ENCODE assay signal across 8 cellular contexts in genomic region chr5:10528056-10528816, GRCh38. TPM values are rescaled to one million over a fixed set of nuclear protein-coding genes. Genes with fewer than 3 reads are reported as not detected.
DNase-seq lines count a peak whose midpoint lies in the region; ATAC-seq and TF ChIP-seq lines count a peak whose summit lies in the region.
"Had no signal": no experiment of that assay in that cellular context is flagged by ENCODE, and none has a peak within 500 bp of the region (broad histone marks: within the 10 kb centered on the region; RNA-seq: fewer than 3 reads in every experiment).

No MANE protein-coding gene starts in this region.

- POLR2A ChIA-PET in T-cell (lab: Charles Lee), result no interaction called here

- peaks cover 27% of the 10 kb centered on the region for H3K4me1 ChIP-seq in osteoblast (ENCODE audit: insufficient read depth, low read length)
- H3K4me1 ChIP-seq: Peyer's patch had no signal

- H3K36me3 Mint-ChIP-seq in T-cell, result peaks cover 1% of the 10 kb centered on the region

- no peaks in the 10 kb centered on the region for H3K9me3 ChIP-seq in osteoblast (ENCODE audit: low read depth, low read length)
- H3K9me3 ChIP-seq: Peyer's patch had no signal

- peak; percentile 45 for DNase-seq in GM12865 (ENCODE audit: low read depth)
- DNase-seq in NCI-H1694 (lab: John Stamatoyannopoulos, UW), result peak; percentile 83
- no peak for DNase-seq in astrocyte of the cerebellum (ENCODE audit: low read depth)
- DNase-seq in osteoblast (ENCODE audit: insufficient read length, low spot score, missing footprints), result no peak
- DNase-seq in epidermal melanocyte (ENCODE audit: insufficient read length, low spot score), result no peak
- DNase-seq in T-cell, result no peak
- DNase-seq in SKM-1 (lab: John Stamatoyannopoulos, UW; ENCODE audit: unreplicated experiment), result no peak

- H2AFZ ChIP-seq in osteoblast (ENCODE audit: low read length), result peak overlapping the region; percentile 52

- in situ Hi-C loops in astrocyte of the cerebellum (cut with HindIII; ENCODE audit: low sequenced_read_pairs), result no loop called here

- no peaks in the 10 kb centered on the region for H3K4me1 Mint-ChIP-seq in T-cell

- H3K79me2 ChIP-seq in osteoblast (ENCODE audit: insufficient read depth, low read length), result no peaks in the 10 kb centered on the region

- peak overlapping the region; percentile 10 for H3K27ac ChIP-seq in osteoblast (ENCODE audit: low read depth, low read length)
- H3K27ac ChIP-seq: Peyer's patch had no signal

- CTCF ChIA-PET in T-cell (lab: Charles Lee), result interaction anchor here in 1 of 2 donors (0.6 kb wide), 2 partner anchors 15 to 19 kb away, joined by 3 read pairs; no protein-coding TSS in a partner anchor

- H3K4me3 Mint-ChIP-seq in T-cell, result no peak overlapping the region

- no peak overlapping the region for H3K4me3 ChIP-seq in GM12865 (ENCODE audit: low read depth, low read length)
- H3K4me3 ChIP-seq in astrocyte of the cerebellum (ENCODE audit: low read depth, low read length), result no peak overlapping the region
- no peak overlapping the region for H3K4me3 ChIP-seq in osteoblast (ENCODE audit: insufficient read depth, low read length)
- H3K4me3 ChIP-seq: Peyer's patch had no signal

- peak overlapping the region; percentile 37 for H3K4me2 ChIP-seq in osteoblast (ENCODE audit: insufficient read depth, low read length)

- no peak for ATAC-seq in T-cell (replicated peaks in 1 of 4)

- H3K36me3 ChIP-seq in osteoblast (ENCODE audit: insufficient read depth, low read length), result no peaks in the 10 kb centered on the region
- H3K36me3 ChIP-seq: Peyer's patch had no signal

- H3K27ac Mint-ChIP-seq in T-cell, result no peak overlapping the region

- no peak for TF ChIP-seq CTCF in GM12865 (IDR thresholded peaks at IDR 0.05; ENCODE audit: insufficient read depth, low read depth, low read length, missing control alignments)
- TF ChIP-seq CTCF in astrocyte of the cerebellum (IDR thresholded peaks at IDR 0.05; ENCODE audit: low read depth, low read length, missing control alignments), result peak; percentile 27
- no peak for TF ChIP-seq CTCF in osteoblast (IDR thresholded peaks at IDR 0.05; ENCODE audit: extremely low read depth, low read depth, low read length)

- H4K20me1 ChIP-seq in osteoblast (ENCODE audit: insufficient read depth, low read length), result no peaks in the 10 kb centered on the region

- H3K9me3 Mint-ChIP-seq in T-cell, result peaks cover 0 to under 1% (median 0%) of the 10 kb centered on the region in 3 donors

- no peaks in the 10 kb centered on the region for H3K27me3 ChIP-seq in osteoblast (ENCODE audit: insufficient read depth, low read length)
- H3K27me3 ChIP-seq: Peyer's patch had no signal

- H3K27me3 Mint-ChIP-seq in T-cell, result peaks cover 8 to 12% of the 10 kb centered on the region in 2 donors

RNA-seq across cellular contexts. Expression of gene ANKRD33B, which starts 35.6 kb away (rescaled TPM):
- total RNA-seq in osteoblast, result 5.1 and 5.6 TPM in 2 replicates
- 1 to 10 TPM; 1.0 to 4.1 (median 2.4) TPM for total RNA-seq in T-cell

Comparison
In these comparisons a context has a peak if more than half of its experiments do, and no peak if none do; other contexts are left out.
1. DNase-seq: peak in GM12865 (single experiment) and NCI-H1694 (single experiment); none in astrocyte of the cerebellum (single experiment), osteoblast (single experiment), epidermal melanocyte (single experiment), T-cell (0 of 34) and SKM-1 (single experiment).